8 cellular contexts compared by ENCODE assay signal in genomic region chr19:51338563-51339312, GRCh38. TPM values are rescaled to one million over a fixed set of nuclear protein-coding genes. Genes with fewer than 3 reads are reported as not detected.
DNase-seq lines count a peak whose midpoint lies in the region; ATAC-seq and TF ChIP-seq lines count a peak whose summit lies in the region.

No MANE protein-coding gene starts in this region.

- POLR2A ChIA-PET in Panc1 (lab: Charles Lee) = no interaction called here
- POLR2A ChIA-PET in naive thymus-derived CD8-positive, alpha-beta T cell (lab: Charles Lee) = interaction anchor here (0.7 to 1.0 kb wide), 2 partner anchors 29 to 34 kb away, joined by 4 to 5 read pairs; partner anchors contain the start of gene NKG7

- H3K27me3 ChIP-seq in BLaER1 (peaks cover 13% of the 10 kb centered on the region), Panc1 (ENCODE audit: control insufficient read depth, insufficient read depth, low read length) (no peaks in the 10 kb centered on the region), fibroblast of lung (ENCODE audit: control insufficient read depth, insufficient read depth, low read length) (no peaks in the 10 kb centered on the region)

- peak overlapping the region; percentile 71 for H3K4me3 ChIP-seq in BLaER1
- H3K4me3 ChIP-seq in Panc1 (ENCODE audit: low read depth in 2 of 2, low read length in 2 of 2) = peak overlapping the region; percentile 49 to 81
- peak overlapping the region; percentile 41 to 79 (median 68) for H3K4me3 ChIP-seq in fibroblast of lung (replicated peaks in 1 of 4; ENCODE audit: control extremely low read depth in 1 of 4, insufficient read depth in 1 of 4, low read depth in 3 of 4, low read length in 4 of 4)

- H3K9ac ChIP-seq in BLaER1 = peak overlapping the region; percentile 65
- no peak overlapping the region for H3K9ac ChIP-seq in fibroblast of lung (ENCODE audit: insufficient read depth, low read length)

- H3K9me3 ChIP-seq in BLaER1 (no peaks in the 10 kb centered on the region), Panc1 (ENCODE audit: control insufficient read depth, insufficient read depth, low read depth, low read length) (no peaks in the 10 kb centered on the region), fibroblast of lung (ENCODE audit: control insufficient read depth, insufficient read depth, low read depth, low read length) (no peaks in the 10 kb centered on the region)

- H3K27ac ChIP-seq in BLaER1 (peak overlapping the region; percentile 36), Panc1 (ENCODE audit: low read length) (peak overlapping the region; percentile 39), fibroblast of lung (ENCODE audit: insufficient read depth, low read length) (no peak overlapping the region)

- H2AFZ ChIP-seq in fibroblast of lung (ENCODE audit: low read length) = peak overlapping the region; percentile 82

- TF ChIP-seq CTCF in Panc1 (IDR thresholded peaks at IDR 0.05) (peak; percentile 89), fibroblast of lung (conservative IDR thresholded peaks at IDR 0.05 in 1 of 2, IDR thresholded peaks at IDR 0.05 in 1 of 2; ENCODE audit: low read depth in 1 of 2, low read length in 2 of 2) (peak; percentile 60 to 66)

- peaks cover 20 to 26% (median 21%) of the 10 kb centered on the region in 4 donors for H3K4me1 Mint-ChIP-seq in naive thymus-derived CD8-positive, alpha-beta T cell
- peaks cover 31% of the 10 kb centered on the region for H3K4me1 Mint-ChIP-seq in stimulated activated effector memory CD8-positive, alpha-beta T cell treated with anti-CD3 and anti-CD28 coated beads, Interleukin-12 subunit alpha, Interleukin-12 subunit beta, amount 100 ng/mL, for 72 hours

- H4K20me1 ChIP-seq in BLaER1 (no peaks in the 10 kb centered on the region), fibroblast of lung (ENCODE audit: control insufficient read depth, extremely low read depth, insufficient read depth, low read length) (no peaks in the 10 kb centered on the region)

- intact Hi-C loops in Panc1 (cut with micrococcal nuclease; ENCODE audit: unreplicated experiment) = loop anchor here (5.0 to 10.0 kb wide), 2 partner anchors 69 to 316 kb away; no protein-coding TSS in a partner anchor

- H3K36me3 Mint-ChIP-seq in naive thymus-derived CD8-positive, alpha-beta T cell = no peaks in the 10 kb centered on the region
- peaks cover 12% of the 10 kb centered on the region for H3K36me3 Mint-ChIP-seq in stimulated activated effector memory CD8-positive, alpha-beta T cell treated with anti-CD3 and anti-CD28 coated beads, Interleukin-12 subunit alpha, Interleukin-12 subunit beta, amount 100 ng/mL, for 72 hours

- no TSS peak for BruUV-seq in Panc1 (replicated peaks; lab: Mats Ljungman, UMichigan)

- peak overlapping the region in 9 of 10 donors; percentile 18 to 84 (median 61) for H3K27ac Mint-ChIP-seq in naive thymus-derived CD8-positive, alpha-beta T cell
- H3K27ac Mint-ChIP-seq in stimulated activated effector memory CD8-positive, alpha-beta T cell treated with anti-CD3 and anti-CD28 coated beads, Interleukin-12 subunit alpha, Interleukin-12 subunit beta, amount 100 ng/mL, for 72 hours = peak overlapping the region; percentile 30

- DNase-seq in GM19238 (ENCODE audit: insufficient read length, low spot score) (peak; percentile 97), Panc1 (ENCODE audit: low read depth, low spot score) (no peak), activated T-helper 1 cell treated with Interleukin-2 at 50 U/mL for 16 hours (ENCODE audit: low read depth) (peak; percentile 67), fibroblast of lung (ENCODE audit: low read depth in 2 of 2) (peak; percentile 64 to 69)
- DNase-seq in naive thymus-derived CD8-positive, alpha-beta T cell = peak; percentile 68 to 89 (median 83)
- peak; percentile 86 to 94 for DNase-seq in stimulated activated effector memory CD8-positive, alpha-beta T cell treated with anti-CD3 and anti-CD28 coated beads, Interleukin-12 subunit alpha, Interleukin-12 subunit beta, amount 100 ng/mL, for 72 hours (ENCODE audit: low spot score in 2 of 2)

- CTCF ChIA-PET in Panc1 (lab: Charles Lee) = interaction anchor here (0.7 kb wide), 1 partner anchor 49 kb away, joined by 7 read pairs; the partner anchor contains the start of gene LIM2

- peak overlapping the region; percentile 75 to 92 (median 89) for H3K4me3 Mint-ChIP-seq in naive thymus-derived CD8-positive, alpha-beta T cell
- peak overlapping the region; percentile 85 for H3K4me3 Mint-ChIP-seq in stimulated activated effector memory CD8-positive, alpha-beta T cell treated with anti-CD3 and anti-CD28 coated beads, Interleukin-12 subunit alpha, Interleukin-12 subunit beta, amount 100 ng/mL, for 72 hours

- H3K4me2 ChIP-seq in BLaER1 (peak overlapping the region; percentile 98), fibroblast of lung (ENCODE audit: extremely low read depth, insufficient read depth, low read length) (peak overlapping the region; percentile 95)

- peaks cover 2 to 18% (median 5%) of the 10 kb centered on the region in 5 donors for H3K27me3 Mint-ChIP-seq in naive thymus-derived CD8-positive, alpha-beta T cell

- H3K79me2 ChIP-seq in fibroblast of lung (ENCODE audit: control insufficient read depth, insufficient read depth, low read length) = no peaks in the 10 kb centered on the region

- H3K36me3 ChIP-seq in BLaER1 (no peaks in the 10 kb centered on the region), Panc1 (ENCODE audit: control insufficient read depth, insufficient read depth, low read length) (no peaks in the 10 kb centered on the region), fibroblast of lung (ENCODE audit: control insufficient read depth, insufficient read depth, low read length) (no peaks in the 10 kb centered on the region)

- H3K4me1 ChIP-seq in BLaER1 (peaks cover 24% of the 10 kb centered on the region), Panc1 (ENCODE audit: control insufficient read depth, insufficient read depth, low read length) (no peaks in the 10 kb centered on the region), fibroblast of lung (ENCODE audit: control insufficient read depth, extremely low read depth, insufficient read depth, low read length) (peaks cover 6% of the 10 kb centered on the region)

- no peaks in the 10 kb centered on the region for H3K9me3 Mint-ChIP-seq in naive thymus-derived CD8-positive, alpha-beta T cell
- no peaks in the 10 kb centered on the region for H3K9me3 Mint-ChIP-seq in stimulated activated effector memory CD8-positive, alpha-beta T cell treated with anti-CD3 and anti-CD28 coated beads, Interleukin-12 subunit alpha, Interleukin-12 subunit beta, amount 100 ng/mL, for 72 hours

- in situ Hi-C loops in Panc1 (cut with HindIII; ENCODE audit: low pct_unique_long_range_greater_than_20kb, low sequenced_read_pairs) = no loop called here

- ATAC-seq in HG03520 (IDR thresholded peaks at IDR 0.05; ENCODE audit: unreplicated experiment) = peak; percentile 64
- ATAC-seq in Panc1 = peak; percentile 87
- peak; percentile 86 to 89 for ATAC-seq in naive thymus-derived CD8-positive, alpha-beta T cell
- ATAC-seq in stimulated activated effector memory CD8-positive, alpha-beta T cell treated with anti-CD3 and anti-CD28 coated beads, Interleukin-12 subunit alpha, Interleukin-12 subunit beta, amount 100 ng/mL, for 72 hours = peak; percentile 81

RNA-seq across cellular contexts. Expression of gene VSIG10L, which starts 3.2 kb away (rescaled TPM):
- 3.3 TPM for total RNA-seq in Panc1 (2021; ENCODE audit: unreplicated experiment)
- 3.2 TPM for polyA plus RNA-seq in Panc1 (2012; ENCODE audit: insufficient read length)
- total RNA-seq in fibroblast of lung = 0.26 and 0.33 TPM in 2 replicates
- 0.66 and 0.82 TPM in 2 replicates for polyA plus RNA-seq in fibroblast of lung
- polyA plus RNA-seq in fibroblast of lung (2012) = 0.72 and 0.88 TPM in 2 replicates
- 0.31 TPM in 1 of 2 replicates, not detected in the other for polyA minus RNA-seq in fibroblast of lung (ENCODE audit: low replicate concordance)
- under 1 TPM; 0.11 to 0.60 TPM for total RNA-seq in naive thymus-derived CD8-positive, alpha-beta T cell
- polyA plus RNA-seq in naive thymus-derived CD8-positive, alpha-beta T cell = under 1 TPM in 2 of 3 donors, not detected in 1; 0.10 to 0.21 TPM

RNA-seq across cellular contexts. Expression of gene IGLON5, which starts 27.3 kb away (rescaled TPM):
- total RNA-seq in Panc1 (2021; ENCODE audit: unreplicated experiment) (0.13 TPM), fibroblast of lung (not detected in 2 replicates)
- 0.34 TPM for polyA plus RNA-seq in Panc1 (2012; ENCODE audit: insufficient read length)
- not detected in 2 replicates for polyA plus RNA-seq in fibroblast of lung
- polyA plus RNA-seq in fibroblast of lung (2012) = not detected in 2 replicates
- not detected in 2 replicates for polyA minus RNA-seq in fibroblast of lung (ENCODE audit: low replicate concordance)
- not detected for total RNA-seq in naive thymus-derived CD8-positive, alpha-beta T cell
- not detected for polyA plus RNA-seq in naive thymus-derived CD8-positive, alpha-beta T cell

RNA-seq across cellular contexts. Expression of gene ETFB, which starts 27.4 kb away (rescaled TPM):
- total RNA-seq in Panc1 (2021; ENCODE audit: unreplicated experiment) (66.2 TPM), fibroblast of lung (71.7 and 123 TPM in 2 replicates)
- 135 TPM for polyA plus RNA-seq in Panc1 (2012; ENCODE audit: insufficient read length)
- 84.4 and 101 TPM in 2 replicates for polyA plus RNA-seq in fibroblast of lung
- 126 and 159 TPM in 2 replicates for polyA plus RNA-seq in fibroblast of lung (2012)
- 30.1 and 49.9 TPM in 2 replicates for polyA minus RNA-seq in fibroblast of lung (ENCODE audit: low replicate concordance)
- 10 to 100 TPM; 46.2 to 48.1 TPM for total RNA-seq in naive thymus-derived CD8-positive, alpha-beta T cell
- polyA plus RNA-seq in naive thymus-derived CD8-positive, alpha-beta T cell = 100 to 1,000 TPM in 1 of 3 donors, 10 to 100 TPM in 2; 85.8 to 104 (median 91.5) TPM

RNA-seq across cellular contexts. Expression of gene CLDND2, which starts 30.1 kb away (rescaled TPM):
- total RNA-seq in Panc1 (2021; ENCODE audit: unreplicated experiment) (0.95 TPM), fibroblast of lung (not detected in 2 replicates)
- 1.3 TPM for polyA plus RNA-seq in Panc1 (2012; ENCODE audit: insufficient read length)
- polyA plus RNA-seq in fibroblast of lung = not detected in 2 replicates
- 0.44 and 0.63 TPM in 2 replicates for polyA plus RNA-seq in fibroblast of lung (2012)
- not detected in 2 replicates for polyA minus RNA-seq in fibroblast of lung (ENCODE audit: low replicate concordance)
- 1 to 10 TPM in 1 of 2 experiments, under 1 TPM in 1; 0.73 to 1.7 TPM for total RNA-seq in naive thymus-derived CD8-positive, alpha-beta T cell
- polyA plus RNA-seq in naive thymus-derived CD8-positive, alpha-beta T cell = not detected

RNA-seq across cellular contexts. Expression of gene NKG7, which starts 33.7 kb away (rescaled TPM):
- total RNA-seq in Panc1 (2021; ENCODE audit: unreplicated experiment) = 0.23 TPM
- not detected for polyA plus RNA-seq in Panc1 (2012; ENCODE audit: insufficient read length)
- not detected in 2 replicates for total RNA-seq in fibroblast of lung
- not detected in 2 replicates for polyA plus RNA-seq in fibroblast of lung
- not detected in 2 replicates for polyA plus RNA-seq in fibroblast of lung (2012)
- polyA minus RNA-seq in fibroblast of lung (ENCODE audit: low replicate concordance) = not detected in 2 replicates
- total RNA-seq in naive thymus-derived CD8-positive, alpha-beta T cell = 1 to 10 TPM; 3.8 to 5.6 TPM
- polyA plus RNA-seq in naive thymus-derived CD8-positive, alpha-beta T cell = 1,000 to 10,000 TPM in 1 of 3 donors, 10 to 100 TPM in 2; 41.7 to 1,629 (median 63.8) TPM
